In the genomic region with DNA sequence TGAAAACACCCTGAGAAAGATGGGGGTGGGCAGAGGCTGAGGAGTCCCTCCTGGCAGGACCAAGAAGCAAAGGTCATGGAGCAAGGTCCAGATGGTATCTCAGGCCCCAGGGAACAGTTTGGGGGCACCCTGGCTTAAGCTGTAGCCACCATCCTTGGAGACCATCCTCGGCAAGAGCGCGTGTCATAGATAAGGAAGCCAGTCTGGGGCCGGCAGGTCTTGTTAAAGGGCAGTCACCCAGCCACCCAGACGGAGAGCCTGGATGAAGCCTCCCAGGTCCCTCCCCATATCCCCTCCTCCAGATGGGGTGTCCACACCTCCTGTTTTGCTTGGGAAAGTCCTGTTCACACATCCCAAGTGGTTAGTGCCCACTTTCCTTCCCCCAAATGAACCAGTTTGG, we compare ENCODE assay signal across 20 cellular contexts.
DNase-seq lines count a peak whose midpoint lies in the region; ATAC-seq, FAIRE-seq and TF ChIP-seq lines count a peak whose summit lies in the region.
"Had no signal": no experiment of that assay in that cellular context is flagged by ENCODE, and none has a peak within 500 bp of the region (broad histone marks: within the 10 kb centered on the region; RNA-seq: fewer than 3 reads in every experiment).

No MANE protein-coding gene starts in this region.

- no peaks in the 10 kb centered on the region for H3K36me3 Mint-ChIP-seq in activated CD8-positive, alpha-beta T cell treated with anti-CD3 and anti-CD28 coated beads, Interleukin-2, amount 10 ng/mL, durations not matched to agents 7 days and 5 days (ENCODE audit: low read depth)
- no peaks in the 10 kb centered on the region for H3K36me3 Mint-ChIP-seq in activated CD8-positive, alpha-beta T cell treated with anti-CD3 and anti-CD28 coated beads for 36 hours (ENCODE audit: low read depth)
- H3K36me3 Mint-ChIP-seq: CD8-positive, alpha-beta T cell had no signal

- 94% methylated on average over 5 of the region's 5 CpGs for WGBS in lung, 2 donors

- no peak for TF ChIP-seq CTCF in activated CD8-positive, alpha-beta T cell treated with anti-CD3 and anti-CD28 coated beads for 36 hours (IDR thresholded peaks at IDR 0.05)
- no peak for TF ChIP-seq CTCF in lung (IDR thresholded peaks at IDR 0.05; ENCODE audit: control extremely low read depth, extremely low read depth)

- no peak overlapping the region for H3K4me3 ChIP-seq in lung
- H3K4me3 ChIP-seq: BLaER1 treated with 17β-estradiol and CSF1 and Interleukin-3, amounts not matched to agents 10 nM and 100 nM; GM12878 had no signal

- no peak overlapping the region for H3K4me3 Mint-ChIP-seq in activated CD8-positive, alpha-beta T cell treated with anti-CD3 and anti-CD28 coated beads, Interleukin-2, amount 10 ng/mL, durations not matched to agents 7 days and 5 days
- no peak overlapping the region for H3K4me3 Mint-ChIP-seq in activated CD8-positive, alpha-beta T cell treated with anti-CD3 and anti-CD28 coated beads for 36 hours
- H3K4me3 Mint-ChIP-seq: B cell; CD8-positive, alpha-beta T cell; H9 had no signal

- no peaks in the 10 kb centered on the region for H3K9me3 Mint-ChIP-seq in activated CD8-positive, alpha-beta T cell treated with anti-CD3 and anti-CD28 coated beads, Interleukin-2, amount 10 ng/mL, durations not matched to agents 7 days and 5 days (ENCODE audit: insufficient read depth)
- no peaks in the 10 kb centered on the region for H3K9me3 Mint-ChIP-seq in activated CD8-positive, alpha-beta T cell treated with anti-CD3 and anti-CD28 coated beads for 36 hours
- H3K9me3 Mint-ChIP-seq: CD8-positive, alpha-beta T cell; H9 had no signal

- FAIRE-seq in frontal cortex (lab: Jason Lieb, UNC), result no peak
- FAIRE-seq: GM12878, GM19239, H1 had no signal

- no peaks in the 10 kb centered on the region for H3K36me3 ChIP-seq in lung (ENCODE audit: control insufficient read depth in 2 of 2, insufficient read depth in 2 of 2, low read length in 2 of 2)
- H3K36me3 ChIP-seq: BLaER1 treated with 17β-estradiol and CSF1 and Interleukin-3, amounts not matched to agents 10 nM and 100 nM had no signal

- no peak overlapping the region for H3K27ac Mint-ChIP-seq in activated CD8-positive, alpha-beta T cell treated with anti-CD3 and anti-CD28 coated beads, Interleukin-2, amount 10 ng/mL, durations not matched to agents 7 days and 5 days
- H3K27ac Mint-ChIP-seq in activated CD8-positive, alpha-beta T cell treated with anti-CD3 and anti-CD28 coated beads for 36 hours, result no peak overlapping the region
- H3K27ac Mint-ChIP-seq: B cell; CD8-positive, alpha-beta T cell had no signal

- POLR2A ChIA-PET in activated CD8-positive, alpha-beta T cell treated with anti-CD3 and anti-CD28 coated beads, Interleukin-2, amount 10 ng/mL, durations not matched to agents 7 days and 5 days (lab: Charles Lee), result no interaction called here
- POLR2A ChIA-PET in activated CD8-positive, alpha-beta T cell treated with anti-CD3 and anti-CD28 coated beads for 36 hours (lab: Charles Lee), result no interaction called here

- H3K9me3 ChIP-seq in lung (ENCODE audit: control insufficient read depth in 2 of 2, insufficient read depth in 1 of 2, low read length in 1 of 2), result no peaks in the 10 kb centered on the region
- H3K9me3 ChIP-seq: BLaER1 treated with 17β-estradiol and CSF1 and Interleukin-3, amounts not matched to agents 10 nM and 100 nM had no signal

- no peaks in the 10 kb centered on the region for H3K4me1 ChIP-seq in lung (ENCODE audit: control insufficient read depth in 2 of 2, insufficient read depth in 2 of 2, low read length in 2 of 2)

- intact Hi-C loops in activated CD8-positive, alpha-beta T cell treated with anti-CD3 and anti-CD28 coated beads for 36 hours (cut with micrococcal nuclease), result no loop called here

- H3K27me3 ChIP-seq in lung (ENCODE audit: control insufficient read depth, insufficient read depth), result no peaks in the 10 kb centered on the region
- H3K27me3 ChIP-seq: BLaER1 treated with 17β-estradiol and CSF1 and Interleukin-3, amounts not matched to agents 10 nM and 100 nM had no signal

- H3K27ac ChIP-seq in lung (ENCODE audit: low read depth in 1 of 2, low read length in 1 of 2), result no peak overlapping the region
- H3K27ac ChIP-seq: BLaER1 treated with 17β-estradiol and CSF1 and Interleukin-3, amounts not matched to agents 10 nM and 100 nM had no signal

- ATAC-seq in activated CD8-positive, alpha-beta T cell treated with anti-CD3 and anti-CD28 coated beads, Interleukin-2, amount 10 ng/mL, durations not matched to agents 7 days and 5 days, result no peak
- no peak for ATAC-seq in activated CD8-positive, alpha-beta T cell treated with anti-CD3 and anti-CD28 coated beads for 36 hours
- ATAC-seq in lung (ENCODE audit: insufficient read depth, low FRiP score), result no peak
- ATAC-seq in HG02588 (IDR thresholded peaks at IDR 0.05; ENCODE audit: unreplicated experiment), result no peak
- ATAC-seq: CD8-positive, alpha-beta T cell; GM12878 had no signal

- H3K27me3 Mint-ChIP-seq in activated CD8-positive, alpha-beta T cell treated with anti-CD3 and anti-CD28 coated beads, Interleukin-2, amount 10 ng/mL, durations not matched to agents 7 days and 5 days (ENCODE audit: low read depth), result peaks cover 13% of the 10 kb centered on the region
- H3K27me3 Mint-ChIP-seq in activated CD8-positive, alpha-beta T cell treated with anti-CD3 and anti-CD28 coated beads for 36 hours, result peaks cover 25% of the 10 kb centered on the region

- CTCF ChIA-PET in activated CD8-positive, alpha-beta T cell treated with anti-CD3 and anti-CD28 coated beads, Interleukin-2, amount 10 ng/mL, durations not matched to agents 7 days and 5 days (lab: Charles Lee), result no interaction called here
- CTCF ChIA-PET in activated CD8-positive, alpha-beta T cell treated with anti-CD3 and anti-CD28 coated beads for 36 hours (lab: Charles Lee), result no interaction called here

- peak; percentile 16 for DNase-seq in activated CD8-positive, alpha-beta T cell treated with anti-CD3 and anti-CD28 coated beads, Interleukin-2, amount 10 ng/mL, durations not matched to agents 7 days and 5 days
- DNase-seq in activated CD8-positive, alpha-beta T cell treated with anti-CD3 and anti-CD28 coated beads for 36 hours, result no peak
- DNase-seq in D341Med (ENCODE audit: low spot score), result peak; percentile 13
- peak; percentile 17 for DNase-seq in lung (ENCODE audit: low spot score)
- no peak for DNase-seq in NCI-H1694 (lab: John Stamatoyannopoulos, UW)
- no peak for DNase-seq in frontal cortex (ENCODE audit: low spot score in 2 of 2)
- DNase-seq: 8988T; Calu3; CD8-positive, alpha-beta T cell; DMS 273 treated with DMSO at 0.1 percent for 48 hours; DMS53; DND-41; EL; H9 had no signal

- H3K4me1 Mint-ChIP-seq in activated CD8-positive, alpha-beta T cell treated with anti-CD3 and anti-CD28 coated beads, Interleukin-2, amount 10 ng/mL, durations not matched to agents 7 days and 5 days (ENCODE audit: low read depth), result peaks cover 1% of the 10 kb centered on the region
- H3K4me1 Mint-ChIP-seq in activated CD8-positive, alpha-beta T cell treated with anti-CD3 and anti-CD28 coated beads for 36 hours (ENCODE audit: low read depth), result peaks cover 5% of the 10 kb centered on the region

Comparison
In these comparisons a context has a peak if more than half of its experiments do, and no peak if none do; other contexts are left out.
1. DNase-seq: peak in activated CD8-positive, alpha-beta T cell treated with anti-CD3 and anti-CD28 coated beads, Interleukin-2, amount 10 ng/mL, durations not matched to agents 7 days and 5 days (single experiment), D341Med (single experiment) and lung (single experiment); none in activated CD8-positive, alpha-beta T cell treated with anti-CD3 and anti-CD28 coated beads for 36 hours (single experiment), NCI-H1694 (single experiment) and frontal cortex (0 of 2).